In genomic region chr17:78219396-78220150, GRCh38 we compare ENCODE assay signal across 20 cellular contexts. TPM values are rescaled to one million over a fixed set of nuclear protein-coding genes. Genes with fewer than 3 reads are reported as not detected.
DNase-seq lines count a peak whose midpoint lies in the region; ATAC-seq and TF ChIP-seq lines count a peak whose summit lies in the region.
"Had no signal": no experiment of that assay in that cellular context is flagged by ENCODE, and none has a peak within 500 bp of the region (broad histone marks: within the 10 kb centered on the region; RNA-seq: fewer than 3 reads in every experiment).

No MANE protein-coding gene starts in this region.

- peak overlapping the region; percentile 54 for H3K27ac ChIP-seq in cardiac muscle cell
- H3K27ac ChIP-seq in thymus (ENCODE audit: low read depth): peak overlapping the region; percentile 52
- no peak overlapping the region for H3K27ac ChIP-seq in CD4-positive, alpha-beta memory T cell (ENCODE audit: low read depth, low read length)
- H3K27ac ChIP-seq: A549, body of pancreas, heart left ventricle had no signal

- 96% methylated on average over 11 of the region's 11 CpGs for WGBS in thymus

- no peaks in the 10 kb centered on the region for H3K36me3 Mint-ChIP-seq in CD4-positive, alpha-beta memory T cell
- H3K36me3 Mint-ChIP-seq: CD4-positive, CD25-positive, alpha-beta regulatory T cell had no signal

- peak in 1 of 2 donors; percentile 61 for DNase-seq in cardiac muscle cell (ENCODE audit: low read depth in 1 of 2, low spot score in 1 of 2)
- no peak for DNase-seq in left cardiac atrium
- DNase-seq in NCI-H69 (lab: John Stamatoyannopoulos, UW): no peak
- no peak for DNase-seq in CD4-positive, alpha-beta memory T cell
- DNase-seq: activated gamma-delta T cell; body of pancreas; CD4-positive, CD25-positive, alpha-beta regulatory T cell; DND-41; heart left ventricle; NCI-H1092; NCI-H2227 treated with DMSO at 0.1 percent for 48 hours; SHP77; stimulated activated naive B cell treated with anti-CD40 and anti-IgM and Interleukin-4, amounts not matched to agents 10 μg/mL and 1 μg/mL and 100 μg/mL, for 72 hours had no signal

- H3K27me3 ChIP-seq in cardiac muscle cell (no peaks in the 10 kb centered on the region), thymus (ENCODE audit: control insufficient read depth, insufficient read depth) (no peaks in the 10 kb centered on the region)
- no peaks in the 10 kb centered on the region for H3K27me3 ChIP-seq in CD4-positive, alpha-beta memory T cell (ENCODE audit: insufficient read depth, low read length)
- H3K27me3 ChIP-seq: body of pancreas, heart left ventricle had no signal

- H3K36me3 ChIP-seq in cardiac muscle cell (no peaks in the 10 kb centered on the region), thymus (ENCODE audit: control insufficient read depth, insufficient read depth) (peaks cover 37% of the 10 kb centered on the region)
- no peaks in the 10 kb centered on the region for H3K36me3 ChIP-seq in CD4-positive, alpha-beta memory T cell (ENCODE audit: insufficient read depth, low read length)

- POLR2A ChIA-PET in CD4-positive, alpha-beta memory T cell (lab: Charles Lee; ENCODE audit: partially characterized antibody): interaction anchor here (1.4 kb wide), 1 partner anchor 261 kb away, joined by 3 read pairs; the partner anchor contains the start of gene TNRC6C

- H3K4me1 ChIP-seq in cardiac muscle cell (ENCODE audit: low read depth) (peaks cover 5% of the 10 kb centered on the region), thymus (ENCODE audit: control insufficient read depth, insufficient read depth, low read length) (peaks cover 11% of the 10 kb centered on the region)
- peaks cover 4% of the 10 kb centered on the region for H3K4me1 ChIP-seq in CD4-positive, alpha-beta memory T cell (ENCODE audit: insufficient read depth, low read length)
- H3K4me1 ChIP-seq: body of pancreas had no signal

- H3K27ac Mint-ChIP-seq in CD4-positive, alpha-beta memory T cell: peak overlapping the region in 3 of 7 donors; percentile 19 to 53 (median 48)

- TF ChIP-seq CTCF in cardiac muscle cell (IDR thresholded peaks at IDR 0.05; ENCODE audit: low read depth, low read length): no peak

- ATAC-seq in left cardiac atrium: no peak
- peak; percentile 35 for ATAC-seq in esophagus mucosa
- ATAC-seq: A549; body of pancreas; heart left ventricle; stimulated activated naive B cell treated with anti-CD40 and anti-IgM and Interleukin-4, amounts not matched to agents 10 μg/mL and 1 μg/mL and 100 μg/mL, for 72 hours had no signal

- H3K9me3 ChIP-seq in cardiac muscle cell (ENCODE audit: low read depth): no peaks in the 10 kb centered on the region
- H3K9me3 ChIP-seq in thymus (ENCODE audit: control insufficient read depth): no peaks in the 10 kb centered on the region
- H3K9me3 ChIP-seq in CD4-positive, alpha-beta memory T cell (ENCODE audit: control insufficient read depth in 1 of 2, low read length in 2 of 2): no peaks in the 10 kb centered on the region
- H3K9me3 ChIP-seq: A549, body of pancreas, heart left ventricle had no signal

- H3K27me3 Mint-ChIP-seq in CD4-positive, alpha-beta memory T cell: no peaks in the 10 kb centered on the region
- H3K27me3 Mint-ChIP-seq: CD4-positive, CD25-positive, alpha-beta regulatory T cell; stimulated activated naive B cell treated with anti-CD40 and anti-IgM and Interleukin-4, amounts not matched to agents 10 μg/mL and 1 μg/mL and 100 μg/mL, for 72 hours had no signal

- H3K9me3 Mint-ChIP-seq in CD4-positive, alpha-beta memory T cell: no peaks in the 10 kb centered on the region
- H3K9me3 Mint-ChIP-seq: CD4-positive, CD25-positive, alpha-beta regulatory T cell; stimulated activated naive B cell treated with anti-CD40 and anti-IgM and Interleukin-4, amounts not matched to agents 10 μg/mL and 1 μg/mL and 100 μg/mL, for 72 hours had no signal

- peaks cover under 1 to 3% (median 2%) of the 10 kb centered on the region in 4 donors for H3K4me1 Mint-ChIP-seq in CD4-positive, alpha-beta memory T cell

- H3K4me3 Mint-ChIP-seq in CD4-positive, alpha-beta memory T cell: peak overlapping the region in 1 of 8 donors; percentile 57
- H3K4me3 Mint-ChIP-seq: stimulated activated naive B cell treated with anti-CD40 and anti-IgM and Interleukin-4, amounts not matched to agents 10 μg/mL and 1 μg/mL and 100 μg/mL, for 72 hours had no signal

- no peak overlapping the region for H3K4me3 ChIP-seq in cardiac muscle cell
- H3K4me3 ChIP-seq in thymus (ENCODE audit: low read length): no peak overlapping the region
- no peak overlapping the region for H3K4me3 ChIP-seq in CD4-positive, alpha-beta memory T cell (ENCODE audit: low read length in 2 of 2)
- H3K4me3 ChIP-seq: A549, body of pancreas, heart left ventricle had no signal

- CTCF ChIA-PET in CD4-positive, alpha-beta memory T cell (lab: Charles Lee; ENCODE audit: partially characterized antibody): no interaction called here

- intact Hi-C loops in left cardiac atrium (cut with DNase I): no loop called here
- intact Hi-C loops in CD4-positive, alpha-beta memory T cell (cut with micrococcal nuclease): no loop called here

RNA-seq across cellular contexts. Expression of gene BIRC5, which starts 5.5 kb away (rescaled TPM):
- total RNA-seq in cardiac muscle cell: 15.0 and 65.2 TPM in 2 replicates
- 17.7 and 112 TPM in 2 replicates for polyA plus RNA-seq in cardiac muscle cell
- total RNA-seq in left cardiac atrium: 1 to 10 TPM in 1 of 2 donors, under 1 TPM in 1; 0.16 to 1.6 TPM
- 28.5 TPM for total RNA-seq in esophagus mucosa
- 6.8 TPM for polyA plus RNA-seq in thymus
- total RNA-seq in CD4-positive, alpha-beta memory T cell: under 1 TPM in 1 of 2 experiments, not detected in 1; 0.32 TPM
- under 1 TPM in 1 of 2 donors, not detected in 1; 0.18 TPM for polyA plus RNA-seq in CD4-positive, alpha-beta memory T cell
- total RNA-seq: body of pancreas had no signal

RNA-seq across cellular contexts. Expression of gene TMEM235, which starts 11.9 kb away (rescaled TPM):
- total RNA-seq in cardiac muscle cell: 2.0 and 5.2 TPM in 2 replicates
- 1.7 and 2.3 TPM in 2 replicates for polyA plus RNA-seq in cardiac muscle cell
- total RNA-seq in left cardiac atrium: not detected
- total RNA-seq in esophagus mucosa: not detected
- polyA plus RNA-seq in thymus: 0.50 TPM
- total RNA-seq in CD4-positive, alpha-beta memory T cell: not detected
- polyA plus RNA-seq in CD4-positive, alpha-beta memory T cell: not detected
- total RNA-seq: body of pancreas; CD4-positive, CD25-positive, alpha-beta regulatory T cell; fibroblast of lung; heart left ventricle; posterior vena cava; T-helper 1 cell treated with Interleukin-12 subunit alpha and Interleukin-12 subunit beta and Interleukin-4 antibody, amounts not matched to agents 30 ng/mL and 1 ng/mL, for 36 hours; ureter had no signal
- polyA plus RNA-seq: A549; CD4-positive, CD25-positive, alpha-beta regulatory T cell; fibroblast of lung; heart left ventricle had no signal

RNA-seq across cellular contexts. Expression of gene AFMID, which starts 32.4 kb away (rescaled TPM):
- total RNA-seq in cardiac muscle cell: 47.7 and 85.8 TPM in 2 replicates
- 23.6 and 40.1 TPM in 2 replicates for polyA plus RNA-seq in cardiac muscle cell
- 10 to 100 TPM; 20.8 to 30.9 TPM for total RNA-seq in left cardiac atrium
- total RNA-seq in esophagus mucosa: 19.2 TPM
- polyA plus RNA-seq in thymus: 19.9 TPM
- 1 to 10 TPM; 3.6 to 3.8 TPM for total RNA-seq in CD4-positive, alpha-beta memory T cell
- polyA plus RNA-seq in CD4-positive, alpha-beta memory T cell: 1 to 10 TPM in 1 of 2 donors, not detected in 1; 2.2 TPM

RNA-seq across cellular contexts. Expression of gene TK1, which starts 32.7 kb away (rescaled TPM):
- total RNA-seq in cardiac muscle cell (21.1 and 35.4 TPM in 2 replicates), left cardiac atrium (1 to 10 TPM; 1.8 to 7.7 TPM), esophagus mucosa (33.3 TPM)
- polyA plus RNA-seq in cardiac muscle cell (40.8 and 57.5 TPM in 2 replicates), thymus (3.8 TPM)
- under 1 TPM in 1 of 2 experiments, not detected in 1; 0.55 TPM for total RNA-seq in CD4-positive, alpha-beta memory T cell
- 1 to 10 TPM in 1 of 2 donors, under 1 TPM in 1; 0.88 to 1.4 TPM for polyA plus RNA-seq in CD4-positive, alpha-beta memory T cell

RNA-seq across cellular contexts. Expression of gene SYNGR2, which starts 51.2 kb away (rescaled TPM):
- total RNA-seq in cardiac muscle cell (107 and 126 TPM in 2 replicates), left cardiac atrium (10 to 100 TPM; 73.4 to 84.5 TPM), esophagus mucosa (73.0 TPM)
- polyA plus RNA-seq in cardiac muscle cell (262 and 269 TPM in 2 replicates), thymus (149 TPM)
- total RNA-seq in CD4-positive, alpha-beta memory T cell: 10 to 100 TPM; 60.3 to 61.6 TPM
- polyA plus RNA-seq in CD4-positive, alpha-beta memory T cell: 100 to 1,000 TPM; 144 to 234 TPM
